19 cellular contexts compared by ENCODE assay signal in genomic region chr2:40814621-40815020, GRCh38.
DNase-seq lines count a peak whose midpoint lies in the region; FAIRE-seq and TF ChIP-seq lines count a peak whose summit lies in the region.
"Had no signal": no experiment of that assay in that cellular context is flagged by ENCODE, and none has a peak within 500 bp of the region (broad histone marks: within the 10 kb centered on the region; RNA-seq: fewer than 3 reads in every experiment).

No MANE protein-coding gene starts in this region.

- intact Hi-C loops in endothelial cell of umbilical vein (cut with micrococcal nuclease), result no loop called here

- CTCF ChIA-PET in endothelial cell of umbilical vein (lab: Charles Lee) (interaction anchor here (1.4 to 1.8 kb wide), 3 partner anchors 10 to 20 kb away, joined by 3 to 7 read pairs (median 4); no protein-coding TSS in a partner anchor), GM10248 (lab: Yijun Ruan, JAX) (interaction anchor here (1.1 to 1.4 kb wide), 2 partner anchors 10 to 242 kb away, joined by 3 read pairs; no protein-coding TSS in a partner anchor)

- no peaks in the 10 kb centered on the region for H3K9me1 ChIP-seq in endothelial cell of umbilical vein (replicated peaks; ENCODE audit: control insufficient read depth, extremely low read depth, insufficient read depth, low read length)

- H3K4me1 ChIP-seq in Loucy (ENCODE audit: insufficient read depth, low read length, poor library complexity, severe bottlenecking) (peaks cover 48% of the 10 kb centered on the region), endothelial cell of umbilical vein (ENCODE audit: control insufficient read depth, extremely low read depth, insufficient read depth, low read length) (no peaks in the 10 kb centered on the region)
- H3K4me1 ChIP-seq: BLaER1 had no signal

- dilution Hi-C loops in endothelial cell of umbilical vein (cut with MboI; ENCODE audit: extremely low pct_ligation_motif_present, low sequenced_read_pairs), result no loop called here

- H3K9me2 ChIP-seq in Loucy (replicated peaks; ENCODE audit: low read depth, low read length), result no peaks in the 10 kb centered on the region

- H3K79me2 ChIP-seq in Loucy (ENCODE audit: insufficient read depth, low read length), result no peaks in the 10 kb centered on the region
- no peaks in the 10 kb centered on the region for H3K79me2 ChIP-seq in endothelial cell of umbilical vein (ENCODE audit: control insufficient read depth, insufficient read depth, low read length)

- no peak for FAIRE-seq in endothelial cell of umbilical vein (lab: Jason Lieb, UNC)
- FAIRE-seq: H1 had no signal

- H3K9ac ChIP-seq in Loucy (ENCODE audit: low read depth, low read length, poor library complexity, severe bottlenecking), result no peak overlapping the region
- H3K9ac ChIP-seq in endothelial cell of umbilical vein (replicated peaks; ENCODE audit: extremely low read depth, insufficient read depth, low read length), result no peak overlapping the region
- H3K9ac ChIP-seq: BLaER1 had no signal

- H3F3A ChIP-seq in Loucy (ENCODE audit: low read depth), result no peaks in the 10 kb centered on the region

- no peaks in the 10 kb centered on the region for H4K20me1 ChIP-seq in Loucy (ENCODE audit: insufficient read depth, low read length, poor library complexity, severe bottlenecking)
- no peaks in the 10 kb centered on the region for H4K20me1 ChIP-seq in endothelial cell of umbilical vein (replicated peaks; ENCODE audit: control insufficient read depth, extremely low read depth, insufficient read depth, low read length)
- H4K20me1 ChIP-seq: BLaER1 had no signal

- no peak overlapping the region for H3K27ac ChIP-seq in endothelial cell of umbilical vein (ENCODE audit: insufficient read depth, low read depth, low read length)
- H3K27ac ChIP-seq: BLaER1 had no signal

- POLR2A ChIA-PET in endothelial cell of umbilical vein (lab: Charles Lee), result no interaction called here
- POLR2A ChIA-PET in GM10248 (lab: Yijun Ruan, JAX), result no interaction called here

- H3K9me3 ChIP-seq in Loucy (ENCODE audit: insufficient read depth, low read depth, low read length), result no peaks in the 10 kb centered on the region
- H3K9me3 ChIP-seq in endothelial cell of umbilical vein (replicated peaks; ENCODE audit: control insufficient read depth, insufficient read depth, low read length), result no peaks in the 10 kb centered on the region
- H3K9me3 ChIP-seq: BLaER1 had no signal

- TF ChIP-seq CTCF in Loucy (conservative IDR thresholded peaks at IDR 0.05; ENCODE audit: low read length) (no peak), endothelial cell of umbilical vein (IDR thresholded peaks at IDR 0.05; ENCODE audit: extremely low read depth in 1 of 2, insufficient read depth in 1 of 2, low read depth in 1 of 2, low read length in 2 of 2) (no peak), GM10248 (IDR thresholded peaks at IDR 0.05; ENCODE audit: control extremely low read depth, extremely low read depth, low read depth, missing control alignments) (no peak)

- TF ChIP-seq POLR2A in endothelial cell of umbilical vein (IDR thresholded peaks at IDR 0.05; ENCODE audit: low read depth, low read length), result no peak

- H2AFZ ChIP-seq in Loucy (ENCODE audit: low read length), result no peak overlapping the region
- H2AFZ ChIP-seq in endothelial cell of umbilical vein (ENCODE audit: low read depth, low read length), result no peak overlapping the region

- no peaks in the 10 kb centered on the region for H3K27me3 ChIP-seq in Loucy (ENCODE audit: insufficient read depth, low read length, poor library complexity, severe bottlenecking)
- H3K27me3 ChIP-seq in endothelial cell of umbilical vein (ENCODE audit: control insufficient read depth in 2 of 2, insufficient read depth in 2 of 2, low read length in 2 of 2), result no peaks in the 10 kb centered on the region
- H3K27me3 ChIP-seq: BLaER1 had no signal

- H3K4me3 ChIP-seq in Loucy (ENCODE audit: low read length, poor library complexity, severe bottlenecking) (no peak overlapping the region), endothelial cell of umbilical vein (replicated peaks in 1 of 3; ENCODE audit: insufficient read depth in 1 of 3, low read depth in 1 of 3, low read length in 3 of 3) (no peak overlapping the region)
- H3K4me3 ChIP-seq: BLaER1 had no signal

- H3K4me2 ChIP-seq in Loucy (ENCODE audit: low read depth, low read length, poor library complexity, severe bottlenecking) (peak overlapping the region; percentile 37), endothelial cell of umbilical vein (ENCODE audit: insufficient read depth, low read length) (no peak overlapping the region)
- H3K4me2 ChIP-seq: BLaER1 had no signal

- H3K36me3 ChIP-seq in Loucy (ENCODE audit: insufficient read depth, low read length) (no peaks in the 10 kb centered on the region), endothelial cell of umbilical vein (ENCODE audit: control insufficient read depth in 2 of 2, extremely low read depth in 1 of 2, insufficient read depth in 2 of 2, low read length in 2 of 2) (no peaks in the 10 kb centered on the region)
- H3K36me3 ChIP-seq: BLaER1 had no signal

- BruUV-seq in endothelial cell of umbilical vein (replicated peaks; lab: Mats Ljungman, UMichigan), result no TSS peak

- DNase-seq in DMS153 treated with DMSO at 0.1 percent for 48 hours (lab: John Stamatoyannopoulos, UW; ENCODE audit: unreplicated experiment) (peak; percentile 57), endothelial cell of umbilical vein (ENCODE audit: low read depth, low spot score) (peak; percentile 84), renal cortical epithelial cell (ENCODE audit: low read depth) (peak; percentile 40), NCI-H1694 (lab: John Stamatoyannopoulos, UW) (no peak), KG1 (lab: John Stamatoyannopoulos, UW) (no peak), GM10248 (ENCODE audit: extremely low spot score) (no peak)
- DNase-seq: CD4-positive, alpha-beta T cell; COR-L47; GDM1; Karpas-422; MM.1S; NCI-H1048; NCI-H1417 treated with DMSO at 0.1 percent for 48 hours; NCI-H187 treated with DMSO at 0.1 percent for 48 hours; NCI-H226; NCI-H510A treated with DMSO at 0.1 percent for 48 hours had no signal

TF ChIP-seq in endothelial cell of umbilical vein, 7 proteins besides CTCF, POLR2A, EP300 and RAD21:
- TF ChIP-seq EZH2 (IDR thresholded peaks at IDR 0.05; ENCODE audit: borderline replicate concordance, low read depth, low read length, severe bottlenecking) (no peak), FOS (IDR thresholded peaks at IDR 0.05; ENCODE audit: borderline replicate concordance, insufficient read depth, low read length) (no peak), MYC (IDR thresholded peaks at IDR 0.05; ENCODE audit: low read depth, low read length) (no peak), JUN (IDR thresholded peaks at IDR 0.05; ENCODE audit: borderline replicate concordance, insufficient read depth, insufficient read length, low read depth) (no peak), GATA2 (IDR thresholded peaks at IDR 0.05; ENCODE audit: insufficient read depth, insufficient read length, low read depth, low read length) (no peak), POLR2AphosphoS5 (IDR thresholded peaks at IDR 0.05; ENCODE audit: insufficient read depth, low read depth, low read length) (no peak), MAX (IDR thresholded peaks at IDR 0.05; ENCODE audit: insufficient read depth, insufficient read length) (no peak)

Comparison
In these comparisons a context has a peak if more than half of its experiments do, and no peak if none do; other contexts are left out.
1. DNase-seq: peak in DMS153 treated with DMSO at 0.1 percent for 48 hours (single experiment), endothelial cell of umbilical vein (single experiment) and renal cortical epithelial cell (single experiment); none in NCI-H1694 (single experiment), KG1 (single experiment) and GM10248 (single experiment).